8 cellular contexts compared by ENCODE assay signal in genomic region chr10:90148121-90148855, GRCh38.
DNase-seq lines count a peak whose midpoint lies in the region; ATAC-seq and TF ChIP-seq lines count a peak whose summit lies in the region.

No MANE protein-coding gene starts in this region.

- H3K27ac Mint-ChIP-seq in stimulated activated effector memory CD8-positive, alpha-beta T cell treated with anti-CD3 and anti-CD28 coated beads, Interleukin-12 subunit alpha, Interleukin-12 subunit beta, amount 100 ng/mL, for 72 hours = no peak overlapping the region

- no peaks in the 10 kb centered on the region for H3K27me3 ChIP-seq in HL-60 (ENCODE audit: insufficient read depth, poor library complexity, severe bottlenecking)

- H3K4me3 Mint-ChIP-seq in stimulated activated effector memory CD8-positive, alpha-beta T cell treated with anti-CD3 and anti-CD28 coated beads, Interleukin-12 subunit alpha, Interleukin-12 subunit beta, amount 100 ng/mL, for 72 hours = no peak overlapping the region

- TF ChIP-seq CTCF in HL-60 (IDR thresholded peaks at IDR 0.05; ENCODE audit: insufficient read depth, low read length) = peak; percentile 61

- ATAC-seq in HG03135 (IDR thresholded peaks at IDR 0.05; ENCODE audit: unreplicated experiment) (no peak), HG03442 (IDR thresholded peaks at IDR 0.05; ENCODE audit: unreplicated experiment) (no peak)
- ATAC-seq in stimulated activated effector memory CD8-positive, alpha-beta T cell treated with anti-CD3 and anti-CD28 coated beads, Interleukin-12 subunit alpha, Interleukin-12 subunit beta, amount 100 ng/mL, for 72 hours = no peak

- H3K27ac ChIP-seq in HL-60 (replicated peaks) = no peak overlapping the region

- DNase-seq in COLO829 (ENCODE audit: low spot score) (peak; percentile 2), HL-60 (ENCODE audit: low read depth in 1 of 2, low spot score in 1 of 2) (no peak), SK-N-DZ (ENCODE audit: low spot score) (peak; percentile 54), iris pigment epithelial cell (ENCODE audit: low read depth) (peak; percentile 77), ureter (ENCODE audit: low spot score) (no peak)
- no peak for DNase-seq in stimulated activated effector memory CD8-positive, alpha-beta T cell treated with anti-CD3 and anti-CD28 coated beads, Interleukin-12 subunit alpha, Interleukin-12 subunit beta, amount 100 ng/mL, for 72 hours (ENCODE audit: low spot score in 2 of 2)

- peaks cover 4% of the 10 kb centered on the region for H3K9me3 Mint-ChIP-seq in stimulated activated effector memory CD8-positive, alpha-beta T cell treated with anti-CD3 and anti-CD28 coated beads, Interleukin-12 subunit alpha, Interleukin-12 subunit beta, amount 100 ng/mL, for 72 hours

- no peaks in the 10 kb centered on the region for H3K4me1 Mint-ChIP-seq in stimulated activated effector memory CD8-positive, alpha-beta T cell treated with anti-CD3 and anti-CD28 coated beads, Interleukin-12 subunit alpha, Interleukin-12 subunit beta, amount 100 ng/mL, for 72 hours

- no peak overlapping the region for H3K4me3 ChIP-seq in HL-60 (replicated peaks; ENCODE audit: insufficient read depth, low read length)

- no peaks in the 10 kb centered on the region for H3K36me3 Mint-ChIP-seq in stimulated activated effector memory CD8-positive, alpha-beta T cell treated with anti-CD3 and anti-CD28 coated beads, Interleukin-12 subunit alpha, Interleukin-12 subunit beta, amount 100 ng/mL, for 72 hours

Comparison
In these comparisons a context has a peak if more than half of its experiments do, and no peak if none do; other contexts are left out.
1. DNase-seq: peak in COLO829 (single experiment), SK-N-DZ (single experiment) and iris pigment epithelial cell (single experiment); none in HL-60 (0 of 2), ureter (single experiment) and stimulated activated effector memory CD8-positive, alpha-beta T cell treated with anti-CD3 and anti-CD28 coated beads, Interleukin-12 subunit alpha, Interleukin-12 subunit beta, amount 100 ng/mL, for 72 hours (0 of 2).